9 cellular contexts compared by ENCODE assay signal in the genomic region with DNA sequence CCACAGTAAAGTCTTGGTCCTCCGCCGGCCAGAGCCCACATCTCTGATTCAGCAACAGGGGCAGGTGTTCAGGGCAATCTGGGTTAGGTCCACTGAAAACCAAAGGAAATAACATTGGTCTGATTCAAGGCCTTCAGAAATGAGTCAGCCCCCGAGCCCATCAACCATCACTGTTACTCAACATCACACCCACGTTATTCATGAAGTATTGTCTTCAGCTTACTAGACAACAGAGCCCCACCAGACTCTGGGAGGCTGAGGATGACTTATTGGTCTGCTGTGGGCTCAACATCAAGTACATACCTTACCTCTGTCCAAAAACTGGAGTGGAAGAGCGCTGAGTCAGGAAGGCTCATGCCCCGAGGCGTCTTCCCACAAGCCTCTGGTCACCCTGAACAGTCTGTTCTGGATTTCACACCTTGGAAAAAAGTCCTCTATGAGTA.
A peak's percentile ranks its signal among the peaks of the same experiment; 100 is the strongest.
DNase-seq lines count a peak whose midpoint lies in the region; ATAC-seq, FAIRE-seq and TF ChIP-seq lines count a peak whose summit lies in the region.
"Had no signal": no experiment of that assay in that cellular context is flagged by ENCODE, and none has a peak within 500 bp of the region (broad histone marks: within the 10 kb centered on the region; RNA-seq: fewer than 3 reads in every experiment).

No MANE protein-coding gene starts in this region.

- no peak overlapping the region for H3K4me3 Mint-ChIP-seq in astrocyte (ENCODE audit: unreplicated experiment)
- H3K4me3 Mint-ChIP-seq in naive thymus-derived CD4-positive, alpha-beta T cell = no peak overlapping the region

- H3K9ac ChIP-seq in astrocyte (ENCODE audit: low read length) = peak overlapping the region; percentile 65

- no peaks in the 10 kb centered on the region for H3K36me3 Mint-ChIP-seq in astrocyte (ENCODE audit: low read depth, unreplicated experiment)
- H3K36me3 Mint-ChIP-seq in naive thymus-derived CD4-positive, alpha-beta T cell = peaks cover 0 to 5% (median 0%) of the 10 kb centered on the region in 5 donors

- H2AFZ ChIP-seq in astrocyte (ENCODE audit: low read depth, low read length) = no peak overlapping the region

- no peaks in the 10 kb centered on the region for H3K79me2 ChIP-seq in astrocyte (ENCODE audit: insufficient read depth, low read length)

- CTCF ChIA-PET in GM10248 (lab: Yijun Ruan, JAX) = interaction anchor here (1.4 to 2.8 kb wide), 5 partner anchors 11 to 94 kb away, joined by 3 to 18 read pairs (median 4); no protein-coding TSS in a partner anchor
- CTCF ChIA-PET in naive thymus-derived CD4-positive, alpha-beta T cell (lab: Charles Lee) = no interaction called here

- no peaks in the 10 kb centered on the region for H3K27me3 ChIP-seq in astrocyte (ENCODE audit: insufficient read depth, low read length)
- H3K27me3 ChIP-seq in naive thymus-derived CD4-positive, alpha-beta T cell (ENCODE audit: control insufficient read depth in 2 of 2, insufficient read depth in 2 of 2, low read length in 2 of 2) = no peaks in the 10 kb centered on the region

- no peaks in the 10 kb centered on the region for H3K36me3 ChIP-seq in astrocyte (ENCODE audit: insufficient read depth, low read length)
- no peaks in the 10 kb centered on the region for H3K36me3 ChIP-seq in naive thymus-derived CD4-positive, alpha-beta T cell (ENCODE audit: control insufficient read depth in 2 of 3, insufficient read depth in 3 of 3, low read length in 3 of 3)

- intact Hi-C loops in naive thymus-derived CD4-positive, alpha-beta T cell (cut with micrococcal nuclease) = no loop called here

- H3K27me3 Mint-ChIP-seq in astrocyte (ENCODE audit: low read depth, unreplicated experiment) = no peaks in the 10 kb centered on the region
- peaks cover 0 to 3% (median 0%) of the 10 kb centered on the region in 5 donors for H3K27me3 Mint-ChIP-seq in naive thymus-derived CD4-positive, alpha-beta T cell

- H3K4me3 ChIP-seq in astrocyte (ENCODE audit: insufficient read depth, low read depth, low read length) = no peak overlapping the region
- no peak overlapping the region for H3K4me3 ChIP-seq in naive thymus-derived CD4-positive, alpha-beta T cell (ENCODE audit: low read length)

- peak; percentile 91 for ATAC-seq in GM21423 (IDR thresholded peaks at IDR 0.05; ENCODE audit: unreplicated experiment)
- ATAC-seq in HG03575 (IDR thresholded peaks at IDR 0.05; ENCODE audit: extremely low read depth, insufficient number of reproducible peaks, low FRiP score, unreplicated experiment) = peak; percentile 68
- ATAC-seq in naive thymus-derived CD4-positive, alpha-beta T cell = peak; percentile 82

- H3K27ac ChIP-seq in astrocyte (ENCODE audit: low read depth, low read length) = peak overlapping the region; percentile 92
- no peak overlapping the region for H3K27ac ChIP-seq in naive thymus-derived CD4-positive, alpha-beta T cell (ENCODE audit: low read depth, low read length)

- peak overlapping the region; percentile 62 for H3K4me2 ChIP-seq in astrocyte (ENCODE audit: low read length)

- TF ChIP-seq CTCF in GM10248 (IDR thresholded peaks at IDR 0.05; ENCODE audit: control extremely low read depth, extremely low read depth, low read depth, missing control alignments) (no peak), astrocyte (IDR thresholded peaks at IDR 0.05; ENCODE audit: insufficient read depth, low read depth, low read length) (no peak)

- peaks cover 33% of the 10 kb centered on the region for H3K4me1 ChIP-seq in astrocyte (ENCODE audit: insufficient read depth, low read length)
- peaks cover 0 to 10% of the 10 kb centered on the region in 2 donors for H3K4me1 ChIP-seq in naive thymus-derived CD4-positive, alpha-beta T cell (ENCODE audit: control insufficient read depth in 2 of 2, insufficient read depth in 2 of 2, low read length in 2 of 2)

- DNase-seq in GM10248 (ENCODE audit: extremely low spot score) = peak; percentile 92
- peak; percentile 100 for DNase-seq in astrocyte (ENCODE audit: low read depth)
- peak in 1 of 9 donors; percentile 47 for DNase-seq in naive thymus-derived CD4-positive, alpha-beta T cell
- DNase-seq in hippocampal formation (lab: John Stamatoyannopoulos, UW) = no peak
- DNase-seq in ecto neural progenitor cell (ENCODE audit: low spot score) = no peak
- no peak for DNase-seq in NCI-H146 (lab: John Stamatoyannopoulos, UW)

- H3K4me1 Mint-ChIP-seq in astrocyte (ENCODE audit: low read depth, unreplicated experiment) = peaks cover 32% of the 10 kb centered on the region
- H3K4me1 Mint-ChIP-seq in naive thymus-derived CD4-positive, alpha-beta T cell = peaks cover 5 to 25% (median 15%) of the 10 kb centered on the region in 7 donors

- peak; percentile 100 for FAIRE-seq in astrocyte (lab: Jason Lieb, UNC)
- FAIRE-seq: TTC549 had no signal

- no peaks in the 10 kb centered on the region for H4K20me1 ChIP-seq in astrocyte (ENCODE audit: insufficient read depth, low read length)

- peak overlapping the region; percentile 73 for H3K27ac Mint-ChIP-seq in astrocyte (ENCODE audit: unreplicated experiment)
- no peak overlapping the region for H3K27ac Mint-ChIP-seq in naive thymus-derived CD4-positive, alpha-beta T cell

- POLR2A ChIA-PET in GM10248 (lab: Yijun Ruan, JAX) = interaction anchor here (0.6 kb wide), 1 partner anchor 13 kb away, joined by 3 read pairs; no protein-coding TSS in a partner anchor
- POLR2A ChIA-PET in naive thymus-derived CD4-positive, alpha-beta T cell (lab: Charles Lee) = interaction anchor here (0.6 to 1.3 kb wide), 4 partner anchors 36 to 94 kb away, joined by 3 to 4 read pairs (median 3); no protein-coding TSS in a partner anchor

- H3K9me3 ChIP-seq in astrocyte (ENCODE audit: insufficient read depth, low read depth, low read length) = no peaks in the 10 kb centered on the region
- H3K9me3 ChIP-seq in naive thymus-derived CD4-positive, alpha-beta T cell (ENCODE audit: control insufficient read depth in 2 of 3, low read length in 3 of 3) = no peaks in the 10 kb centered on the region

- H3K9me3 Mint-ChIP-seq in astrocyte (ENCODE audit: unreplicated experiment) = peaks cover 6% of the 10 kb centered on the region
- peaks cover 0 to 9% (median 2%) of the 10 kb centered on the region in 11 donors for H3K9me3 Mint-ChIP-seq in naive thymus-derived CD4-positive, alpha-beta T cell

Comparison
In these comparisons a context has a peak if more than half of its experiments do, and no peak if none do; other contexts are left out.
1. DNase-seq: peak in GM10248 (single experiment) and astrocyte (single experiment); none in hippocampal formation (0 of 2), ecto neural progenitor cell (single experiment) and NCI-H146 (single experiment).
2. Peak in every context shown above with its lines, with median percentiles within 50 percentile points of each other: ATAC-seq.